ENCODE assay signal across 29 cellular contexts in genomic region chr4:183195534-183195933, GRCh38.
"Had no signal": no experiment of that assay in that cellular context is flagged by ENCODE, and none has a peak within 500 bp of the region (broad histone marks: within the 10 kb centered on the region; RNA-seq: fewer than 3 reads in every experiment).

No MANE protein-coding gene starts in this region.

- H3K4me3 ChIP-seq: esophagus squamous epithelium, gastroesophageal sphincter, heart left ventricle, lower lobe of right lung, stomach, suprapubic skin, tibial nerve had no signal

- H3K27me3 ChIP-seq: esophagus squamous epithelium, gastroesophageal sphincter, heart left ventricle, stomach, suprapubic skin, tibial nerve had no signal

- H3K27ac Mint-ChIP-seq: activated CD4-positive, alpha-beta T cell treated with anti-CD3 and anti-CD28 coated beads, Interleukin-2, amount 10 ng/mL, durations not matched to agents 7 days and 5 days; activated CD8-positive, alpha-beta memory T cell treated with anti-CD3 and anti-CD28 coated beads, Interleukin-2, amount 10 ng/mL, durations not matched to agents 7 days and 5 days; activated CD8-positive, alpha-beta T cell treated with anti-CD3 and anti-CD28 coated beads for 36 hours; naive B cell; stimulated activated effector memory CD8-positive, alpha-beta T cell treated with anti-CD3 and anti-CD28 coated beads, Interleukin-12 subunit alpha, Interleukin-12 subunit beta, amount 100 ng/mL, for 72 hours had no signal

- H3K4me1 Mint-ChIP-seq: activated CD4-positive, alpha-beta T cell treated with anti-CD3 and anti-CD28 coated beads, Interleukin-2, amount 10 ng/mL, durations not matched to agents 7 days and 5 days; activated CD8-positive, alpha-beta memory T cell treated with anti-CD3 and anti-CD28 coated beads, Interleukin-2, amount 10 ng/mL, durations not matched to agents 7 days and 5 days; brain; naive B cell; neural crest cell; stimulated activated effector memory CD8-positive, alpha-beta T cell treated with anti-CD3 and anti-CD28 coated beads, Interleukin-12 subunit alpha, Interleukin-12 subunit beta, amount 100 ng/mL, for 72 hours had no signal

- H3K27me3 Mint-ChIP-seq: brain had no signal

- H3K36me3 ChIP-seq: esophagus squamous epithelium, lower lobe of right lung, suprapubic skin had no signal

- H3K9me3 ChIP-seq: esophagus squamous epithelium, gastroesophageal sphincter, heart left ventricle, lower lobe of right lung, stomach, suprapubic skin, tibial nerve had no signal

- H3K4me3 Mint-ChIP-seq: activated CD4-positive, alpha-beta T cell treated with anti-CD3 and anti-CD28 coated beads, Interleukin-2, amount 10 ng/mL, durations not matched to agents 7 days and 5 days; activated CD8-positive, alpha-beta memory T cell treated with anti-CD3 and anti-CD28 coated beads, Interleukin-2, amount 10 ng/mL, durations not matched to agents 7 days and 5 days; activated CD8-positive, alpha-beta T cell treated with anti-CD3 and anti-CD28 coated beads for 36 hours; brain; naive B cell; neural crest cell; stimulated activated effector memory CD8-positive, alpha-beta T cell treated with anti-CD3 and anti-CD28 coated beads, Interleukin-12 subunit alpha, Interleukin-12 subunit beta, amount 100 ng/mL, for 72 hours had no signal

- H3K27ac ChIP-seq: esophagus squamous epithelium, gastroesophageal sphincter, heart left ventricle, lower lobe of right lung, stomach, suprapubic skin, tibial nerve, VCaP had no signal

- H3K36me3 Mint-ChIP-seq: activated CD8-positive, alpha-beta memory T cell treated with anti-CD3 and anti-CD28 coated beads, Interleukin-2, amount 10 ng/mL, durations not matched to agents 7 days and 5 days; naive B cell; stimulated activated effector memory CD8-positive, alpha-beta T cell treated with anti-CD3 and anti-CD28 coated beads, Interleukin-12 subunit alpha, Interleukin-12 subunit beta, amount 100 ng/mL, for 72 hours had no signal

- ATAC-seq: activated CD8-positive, alpha-beta memory T cell treated with anti-CD3 and anti-CD28 coated beads, Interleukin-2, amount 10 ng/mL, durations not matched to agents 7 days and 5 days; activated CD8-positive, alpha-beta T cell treated with anti-CD3 and anti-CD28 coated beads for 36 hours; gastroesophageal sphincter; left colon; lower lobe of right lung; sciatic nerve; stimulated activated effector memory CD8-positive, alpha-beta T cell treated with anti-CD3 and anti-CD28 coated beads, Interleukin-12 subunit alpha, Interleukin-12 subunit beta, amount 100 ng/mL, for 72 hours had no signal

- DNase-seq: activated CD4-positive, alpha-beta T cell treated with anti-CD3 and anti-CD28 coated beads, Interleukin-2, amount 10 ng/mL, durations not matched to agents 7 days and 5 days; activated CD4-positive, CD25-positive, alpha-beta regulatory T cell treated with anti-CD3 and anti-CD28 coated beads, Interleukin-2, amount 50 U/mL, for 72 hours; activated CD8-positive, alpha-beta memory T cell treated with anti-CD3 and anti-CD28 coated beads, Interleukin-2, amount 10 ng/mL, durations not matched to agents 7 days and 5 days; activated CD8-positive, alpha-beta T cell treated with anti-CD3 and anti-CD28 coated beads for 36 hours; activated gamma-delta T cell; activated naive CD4-positive, alpha-beta T cell treated with anti-CD3 and anti-CD28 coated beads, Interleukin-2, amount 50 U/mL, for 16 hours; activated T-cell treated with anti-CD3 and anti-CD28 coated beads for 4 hours; aorta; central memory CD4-positive, alpha-beta T cell; effector memory CD4-positive, alpha-beta T cell; esophagus squamous epithelium; heart left ventricle; left colon; lower lobe of right lung; naive B cell; occipital lobe; posterior cingulate gyrus; small intestine; stimulated activated CD4-positive, alpha-beta T cell treated with anti-CD3 and anti-CD28 coated beads, Interleukin-2, amount 100 ng/mL, for 24 hours; stomach; T-helper 2 cell had no signal

- H3K9me3 Mint-ChIP-seq: activated CD4-positive, alpha-beta T cell treated with anti-CD3 and anti-CD28 coated beads, Interleukin-2, amount 10 ng/mL, durations not matched to agents 7 days and 5 days; activated CD8-positive, alpha-beta T cell treated with anti-CD3 and anti-CD28 coated beads for 36 hours; brain; naive B cell; neural crest cell; stimulated activated effector memory CD8-positive, alpha-beta T cell treated with anti-CD3 and anti-CD28 coated beads, Interleukin-12 subunit alpha, Interleukin-12 subunit beta, amount 100 ng/mL, for 72 hours had no signal
